Comparison of ENCODE assay signal across 23 cellular contexts in the genomic region with DNA sequence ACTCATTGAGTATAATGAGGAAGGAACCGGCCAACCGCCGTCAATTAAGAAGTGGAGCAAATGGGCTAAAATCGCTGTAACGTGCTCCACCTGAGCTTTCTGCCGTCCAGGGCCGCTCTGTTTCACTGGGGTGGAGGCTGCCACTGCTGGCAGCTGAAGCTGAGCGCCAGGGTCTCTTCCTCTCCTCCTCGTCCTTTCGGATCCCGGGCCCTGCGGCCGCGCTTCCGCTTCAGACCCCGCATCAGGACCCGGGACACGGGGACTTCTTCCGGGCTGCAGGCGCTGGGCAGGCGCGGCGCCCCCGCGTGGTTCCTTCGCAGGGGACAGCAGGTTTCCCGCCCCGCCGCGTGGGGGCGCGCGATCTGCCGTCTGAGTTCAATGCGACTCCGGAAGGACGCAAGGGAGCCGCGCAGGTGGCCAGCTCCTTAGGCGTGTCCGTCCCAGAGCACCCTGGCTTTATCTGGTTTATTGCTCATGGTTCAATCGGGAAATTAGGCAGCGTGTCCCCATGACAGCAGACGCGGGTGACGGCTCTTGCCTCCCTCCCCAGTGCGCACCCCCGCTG.
DNase-seq lines count a peak whose midpoint lies in the region; ATAC-seq, FAIRE-seq and TF ChIP-seq lines count a peak whose summit lies in the region.
"Had no signal": no experiment of that assay in that cellular context is flagged by ENCODE, and none has a peak within 500 bp of the region (broad histone marks: within the 10 kb centered on the region; RNA-seq: fewer than 3 reads in every experiment).

No MANE protein-coding gene starts in this region.

- TF ChIP-seq CTCF in C4-2B (conservative IDR thresholded peaks at IDR 0.05) = peak; percentile 44
- peak in 2 of 3 experiments; percentile 57 to 90; a peak in 4 of 6 replicates for TF ChIP-seq CTCF in K562 (IDR thresholded peaks at IDR 0.05 in 2 of 3, conservative IDR thresholded peaks at IDR 0.05 in 1 of 3; ENCODE audit: insufficient read depth in 2 of 3, low read depth in 1 of 3, low read length in 3 of 3)

- no peaks in the 10 kb centered on the region for H3K79me2 ChIP-seq in K562 (ENCODE audit: control insufficient read depth, insufficient read depth, low read length)

- H3K9ac ChIP-seq in K562 (ENCODE audit: insufficient read depth in 1 of 2, low read depth in 2 of 2, low read length in 2 of 2) = no peak overlapping the region

- CTCF ChIA-PET in K562 (lab: Yijun Ruan, JAX; ENCODE audit: low intra/inter-chr PET ratio) = interaction anchor here (0.6 kb wide), 1 partner anchor 363 kb away, joined by 3 read pairs; no protein-coding TSS in a partner anchor

- H3K4me2 ChIP-seq in K562 (ENCODE audit: insufficient read depth, low read length) = no peak overlapping the region

- H4K20me1 ChIP-seq in K562 (replicated peaks; ENCODE audit: control insufficient read depth, insufficient read depth, low read length) = no peaks in the 10 kb centered on the region

- H3K27ac ChIP-seq in C4-2B (no peak overlapping the region), K562 (ENCODE audit: extremely low read depth, low read depth, low read length) (no peak overlapping the region)
- H3K27ac ChIP-seq: HL-60 had no signal

- in situ Hi-C loops in K562 (cut with MboI) = no loop called here

- 30% methylated on average over 24 of the region's 48 CpGs for WGBS in K562 (ENCODE audit: insufficient coverage, low coverage, missing lambda C conversion rate)

- TF ChIP-seq POLR2A in K562 (conservative IDR thresholded peaks at IDR 0.05) = no peak

- POLR2A ChIA-PET in K562 (lab: Yijun Ruan, JAX) = no interaction called here

- no peaks in the 10 kb centered on the region for H3K36me3 ChIP-seq in K562 (ENCODE audit: control insufficient read depth, insufficient read depth, low read length)

- no peak overlapping the region for H2AFZ ChIP-seq in K562 (ENCODE audit: low read depth, low read length)

- DNase-seq in ELF-1 (ENCODE audit: low read depth, low spot score) = peak; percentile 16
- DNase-seq in K562 (ENCODE audit: extremely low read depth in 1 of 4, low spot score in 3 of 4) = peak in 3 of 4 experiments; percentile 7 to 9 (median 9)
- DNase-seq in iPS-NIHi7 (ENCODE audit: extremely low spot score) = peak; percentile 44
- DNase-seq in HPDE6-E6E7 (ENCODE audit: extremely low spot score) = no peak
- DNase-seq in NCI-H128 (lab: John Stamatoyannopoulos, UW; ENCODE audit: unreplicated experiment) = no peak
- DNase-seq: ACHN, C1 segment of cervical spinal cord, DND-41, Kasumi-1, NCI-H1092 treated with DMSO at 0.1 percent for 48 hours, NCI-H1694, NCI-H2107, NCI-H226, NCI-H524, NCI-H82, OCI-M1, SHP77 treated with DMSO at 0.1 percent for 48 hours had no signal

- no peak overlapping the region for H3K4me3 ChIP-seq in K562

- FAIRE-seq in K562 (lab: Jason Lieb, UNC) = no peak
- FAIRE-seq: G401.6, HTR-8/SVneo had no signal

- no peaks in the 10 kb centered on the region for H3K4me1 ChIP-seq in K562 (replicated peaks in 1 of 2; ENCODE audit: control insufficient read depth in 2 of 2, insufficient read depth in 2 of 2, low read length in 2 of 2)

- intact Hi-C loops in K562 (cut with micrococcal nuclease) = no loop called here

- 0 out of 4 replicates have a peak, but pooled peaks of 1 of the 2 experiments have one; percentile 3 for TF ChIP-seq RAD21 in K562 (CRISPR knock-in tag; conservative IDR thresholded peaks at IDR 0.05 in 1 of 2, IDR thresholded peaks at IDR 0.05 in 1 of 2)

- H3K9me1 ChIP-seq in K562 (ENCODE audit: control insufficient read depth, insufficient read depth, low read length) = no peaks in the 10 kb centered on the region

- no peaks in the 10 kb centered on the region for H3K27me3 ChIP-seq in K562 (ENCODE audit: control insufficient read depth in 2 of 2, insufficient read depth in 2 of 2, low read length in 2 of 2)

- TF ChIP-seq EP300 in K562 (IDR thresholded peaks at IDR 0.05; ENCODE audit: low read length) = no peak

- H3K9me3 ChIP-seq in K562 (replicated peaks; ENCODE audit: control insufficient read depth, insufficient read depth, low read depth, low read length) = no peaks in the 10 kb centered on the region

- no TSS peak for BruUV-seq in K562 (replicated peaks; lab: Mats Ljungman, UMichigan)

- ATAC-seq in K562 (no peak), GM21390 (IDR thresholded peaks at IDR 0.05; ENCODE audit: unreplicated experiment) (no peak)
- ATAC-seq: HCT116 had no signal

TF ChIP-seq in K562, 482 proteins besides CTCF, POLR2A, EP300 and RAD21 (continues in another document):
- TF ChIP-seq, protein P1, sequence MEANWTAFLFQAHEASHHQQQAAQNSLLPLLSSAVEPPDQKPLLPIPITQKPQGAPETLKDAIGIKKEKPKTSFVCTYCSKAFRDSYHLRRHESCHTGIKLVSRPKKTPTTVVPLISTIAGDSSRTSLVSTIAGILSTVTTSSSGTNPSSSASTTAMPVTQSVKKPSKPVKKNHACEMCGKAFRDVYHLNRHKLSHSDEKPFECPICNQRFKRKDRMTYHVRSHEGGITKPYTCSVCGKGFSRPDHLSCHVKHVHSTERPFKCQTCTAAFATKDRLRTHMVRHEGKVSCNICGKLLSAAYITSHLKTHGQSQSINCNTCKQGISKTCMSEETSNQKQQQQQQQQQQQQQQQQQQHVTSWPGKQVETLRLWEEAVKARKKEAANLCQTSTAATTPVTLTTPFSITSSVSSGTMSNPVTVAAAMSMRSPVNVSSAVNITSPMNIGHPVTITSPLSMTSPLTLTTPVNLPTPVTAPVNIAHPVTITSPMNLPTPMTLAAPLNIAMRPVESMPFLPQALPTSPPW (CRISPR knock-in tag; IDR thresholded peaks at IDR 0.05) = no peak
- TF ChIP-seq CCAR2 (IDR thresholded peaks at IDR 0.05; ENCODE audit: low read depth, low read length) = no peak
- no peak for TF ChIP-seq NCOA2 (IDR thresholded peaks at IDR 0.05; ENCODE audit: partially characterized antibody in 2 of 2)
- TF ChIP-seq, protein P2, sequence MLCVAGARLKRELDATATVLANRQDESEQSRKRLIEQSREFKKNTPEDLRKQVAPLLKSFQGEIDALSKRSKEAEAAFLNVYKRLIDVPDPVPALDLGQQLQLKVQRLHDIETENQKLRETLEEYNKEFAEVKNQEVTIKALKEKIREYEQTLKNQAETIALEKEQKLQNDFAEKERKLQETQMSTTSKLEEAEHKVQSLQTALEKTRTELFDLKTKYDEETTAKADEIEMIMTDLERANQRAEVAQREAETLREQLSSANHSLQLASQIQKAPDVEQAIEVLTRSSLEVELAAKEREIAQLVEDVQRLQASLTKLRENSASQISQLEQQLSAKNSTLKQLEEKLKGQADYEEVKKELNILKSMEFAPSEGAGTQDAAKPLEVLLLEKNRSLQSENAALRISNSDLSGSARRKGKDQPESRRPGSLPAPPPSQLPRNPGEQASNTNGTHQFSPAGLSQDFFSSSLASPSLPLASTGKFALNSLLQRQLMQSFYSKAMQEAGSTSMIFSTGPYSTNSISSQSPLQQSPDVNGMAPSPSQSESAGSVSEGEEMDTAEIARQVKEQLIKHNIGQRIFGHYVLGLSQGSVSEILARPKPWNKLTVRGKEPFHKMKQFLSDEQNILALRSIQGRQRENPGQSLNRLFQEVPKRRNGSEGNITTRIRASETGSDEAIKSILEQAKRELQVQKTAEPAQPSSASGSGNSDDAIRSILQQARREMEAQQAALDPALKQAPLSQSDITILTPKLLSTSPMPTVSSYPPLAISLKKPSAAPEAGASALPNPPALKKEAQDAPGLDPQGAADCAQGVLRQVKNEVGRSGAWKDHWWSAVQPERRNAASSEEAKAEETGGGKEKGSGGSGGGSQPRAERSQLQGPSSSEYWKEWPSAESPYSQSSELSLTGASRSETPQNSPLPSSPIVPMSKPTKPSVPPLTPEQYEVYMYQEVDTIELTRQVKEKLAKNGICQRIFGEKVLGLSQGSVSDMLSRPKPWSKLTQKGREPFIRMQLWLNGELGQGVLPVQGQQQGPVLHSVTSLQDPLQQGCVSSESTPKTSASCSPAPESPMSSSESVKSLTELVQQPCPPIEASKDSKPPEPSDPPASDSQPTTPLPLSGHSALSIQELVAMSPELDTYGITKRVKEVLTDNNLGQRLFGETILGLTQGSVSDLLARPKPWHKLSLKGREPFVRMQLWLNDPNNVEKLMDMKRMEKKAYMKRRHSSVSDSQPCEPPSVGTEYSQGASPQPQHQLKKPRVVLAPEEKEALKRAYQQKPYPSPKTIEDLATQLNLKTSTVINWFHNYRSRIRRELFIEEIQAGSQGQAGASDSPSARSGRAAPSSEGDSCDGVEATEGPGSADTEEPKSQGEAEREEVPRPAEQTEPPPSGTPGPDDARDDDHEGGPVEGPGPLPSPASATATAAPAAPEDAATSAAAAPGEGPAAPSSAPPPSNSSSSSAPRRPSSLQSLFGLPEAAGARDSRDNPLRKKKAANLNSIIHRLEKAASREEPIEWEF (CRISPR knock-in tag; IDR thresholded peaks at IDR 0.05) = no peak
- no peak for TF ChIP-seq HNRNPK (IDR thresholded peaks at IDR 0.05; ENCODE audit: low read depth, low read length, poor library complexity, severe bottlenecking)
- TF ChIP-seq, protein P3, sequence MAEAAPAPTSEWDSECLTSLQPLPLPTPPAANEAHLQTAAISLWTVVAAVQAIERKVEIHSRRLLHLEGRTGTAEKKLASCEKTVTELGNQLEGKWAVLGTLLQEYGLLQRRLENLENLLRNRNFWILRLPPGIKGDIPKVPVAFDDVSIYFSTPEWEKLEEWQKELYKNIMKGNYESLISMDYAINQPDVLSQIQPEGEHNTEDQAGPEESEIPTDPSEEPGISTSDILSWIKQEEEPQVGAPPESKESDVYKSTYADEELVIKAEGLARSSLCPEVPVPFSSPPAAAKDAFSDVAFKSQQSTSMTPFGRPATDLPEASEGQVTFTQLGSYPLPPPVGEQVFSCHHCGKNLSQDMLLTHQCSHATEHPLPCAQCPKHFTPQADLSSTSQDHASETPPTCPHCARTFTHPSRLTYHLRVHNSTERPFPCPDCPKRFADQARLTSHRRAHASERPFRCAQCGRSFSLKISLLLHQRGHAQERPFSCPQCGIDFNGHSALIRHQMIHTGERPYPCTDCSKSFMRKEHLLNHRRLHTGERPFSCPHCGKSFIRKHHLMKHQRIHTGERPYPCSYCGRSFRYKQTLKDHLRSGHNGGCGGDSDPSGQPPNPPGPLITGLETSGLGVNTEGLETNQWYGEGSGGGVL (CRISPR knock-in tag; IDR thresholded peaks at IDR 0.05) = no peak
- TF ChIP-seq U2AF2 (optimal IDR thresholded peaks at IDR 0.05; ENCODE audit: low read depth, low read length) = no peak
- TF ChIP-seq YY1 (IDR thresholded peaks at IDR 0.05; ENCODE audit: borderline replicate concordance in 1 of 3, control insufficient read depth in 1 of 3, extremely low read depth in 1 of 3, insufficient read depth in 3 of 3, insufficient read length in 1 of 3, insufficient replicate concordance in 2 of 3, low read depth in 1 of 3, low read length in 2 of 3) = no peak

Comparison
In these comparisons a context has a peak if more than half of its experiments do, and no peak if none do; other contexts are left out.
1. DNase-seq: peak in ELF-1 (single experiment), K562 (3 of 4) and iPS-NIHi7 (single experiment); none in HPDE6-E6E7 (single experiment) and NCI-H128 (single experiment).